In the genomic region with DNA sequence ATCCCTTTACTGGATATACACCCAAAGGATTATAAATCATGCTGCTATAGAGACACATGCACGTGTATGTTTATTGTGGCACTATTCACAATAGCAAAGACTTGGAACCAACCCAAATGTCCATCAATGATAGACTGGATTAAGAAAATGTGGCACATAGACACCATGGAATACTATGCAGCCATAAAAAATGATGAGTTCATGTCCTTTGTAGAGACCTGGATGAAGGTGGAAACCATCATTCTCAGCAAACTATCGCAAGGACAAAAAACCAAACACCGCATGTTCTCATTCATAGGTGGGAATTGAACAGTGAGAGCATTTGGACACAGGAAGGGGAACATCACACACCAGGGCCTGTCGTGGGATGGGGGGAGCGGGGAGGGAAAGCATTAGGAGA, we compare ENCODE assay signal across 4 cellular contexts. TPM values are rescaled to one million over a fixed set of nuclear protein-coding genes. Genes with fewer than 3 reads are reported as not detected.
"Had no signal": no experiment of that assay in that cellular context is flagged by ENCODE, and none has a peak within 500 bp of the region (broad histone marks: within the 10 kb centered on the region; RNA-seq: fewer than 3 reads in every experiment).

No MANE protein-coding gene starts in this region.

RNA-seq across cellular contexts. Expression of a gene that starts 58.0 kb away (rescaled TPM):
- total RNA-seq: subcutaneous adipose tissue, suprapubic skin, thoracic aorta, upper lobe of right lung had no signal
